In genomic region chr13:50341526-50341925, GRCh38 we compare ENCODE assay signal across 27 cellular contexts.
"Had no signal": no experiment of that assay in that cellular context is flagged by ENCODE, and none has a peak within 500 bp of the region (broad histone marks: within the 10 kb centered on the region; RNA-seq: fewer than 3 reads in every experiment).

No MANE protein-coding gene starts in this region.

- H3K27me3 ChIP-seq: dorsolateral prefrontal cortex, gastroesophageal sphincter, heart right ventricle, left lung, neutrophil, pancreas, right lobe of liver, tibial nerve, upper lobe of left lung had no signal

- DNase-seq: dorsolateral prefrontal cortex; effector CD4-positive, alpha-beta T cell; foreskin keratinocyte; hippocampal formation; left lung; mesenchymal stem cell; mucosa of descending colon; naive thymus-derived CD4-positive, alpha-beta T cell; nephron progenitor cell; pancreas; retina; right lobe of liver; stimulated activated CD4-positive, alpha-beta T cell treated with anti-CD3 and anti-CD28 coated beads, Interleukin-12 subunit alpha, Interleukin-12 subunit beta, amount 100 ng/mL, for 4 hours; stimulated activated CD4-positive, alpha-beta T cell treated with anti-CD3 and anti-CD28 coated beads, Interleukin-1b, Interleukin-23, amount 100 ng/mL, for 48 hours; stimulated activated CD4-positive, alpha-beta T cell treated with anti-CD3 and anti-CD28 coated beads, Interleukin-4, amount 100 ng/mL, for 1 hour; upper lobe of left lung had no signal

- H3K9me3 Mint-ChIP-seq: stimulated activated effector memory CD8-positive, alpha-beta T cell treated with anti-CD3 and anti-CD28 coated beads, Interleukin-12 subunit alpha, Interleukin-12 subunit beta, amount 100 ng/mL, for 72 hours; stimulated activated naive CD8-positive, alpha-beta T cell treated with anti-CD3 and anti-CD28 coated beads, Interleukin-15, Interleukin-2, amounts not matched to agents 100 ng/mL and 50 ng/mL, for 24 hours had no signal

- H3K4me3 Mint-ChIP-seq: mesothelial cell of epicardium; naive thymus-derived CD4-positive, alpha-beta T cell; nephron progenitor cell; stimulated activated effector memory CD8-positive, alpha-beta T cell treated with anti-CD3 and anti-CD28 coated beads, Interleukin-12 subunit alpha, Interleukin-12 subunit beta, amount 100 ng/mL, for 72 hours; stimulated activated naive CD8-positive, alpha-beta T cell treated with anti-CD3 and anti-CD28 coated beads, Interleukin-15, Interleukin-2, amounts not matched to agents 100 ng/mL and 50 ng/mL, for 24 hours had no signal

- H3K9me3 ChIP-seq: gastroesophageal sphincter, left lung, mucosa of descending colon, neutrophil, pancreas, right lobe of liver, thoracic aorta, tibial nerve, upper lobe of left lung had no signal

- H3K36me3 ChIP-seq: gastroesophageal sphincter, heart right ventricle, left lung, neutrophil, pancreas, right lobe of liver, thoracic aorta, tibial nerve, upper lobe of left lung had no signal

- H3K36me3 Mint-ChIP-seq: mesothelial cell of epicardium; stimulated activated effector memory CD8-positive, alpha-beta T cell treated with anti-CD3 and anti-CD28 coated beads, Interleukin-12 subunit alpha, Interleukin-12 subunit beta, amount 100 ng/mL, for 72 hours had no signal

- ATAC-seq: esophagus mucosa; foreskin keratinocyte; left lung; mucosa of descending colon; naive thymus-derived CD4-positive, alpha-beta T cell; pancreas; right lobe of liver; stimulated activated effector memory CD8-positive, alpha-beta T cell treated with anti-CD3 and anti-CD28 coated beads, Interleukin-12 subunit alpha, Interleukin-12 subunit beta, amount 100 ng/mL, for 72 hours had no signal

- H3K4me3 ChIP-seq: dorsolateral prefrontal cortex, gastroesophageal sphincter, heart right ventricle, left lung, mucosa of descending colon, pancreas, right lobe of liver, smooth muscle cell, thoracic aorta, tibial nerve, upper lobe of left lung had no signal

- H3K27ac Mint-ChIP-seq: mesothelial cell of epicardium; naive thymus-derived CD4-positive, alpha-beta T cell; nephron progenitor cell; stimulated activated effector memory CD8-positive, alpha-beta T cell treated with anti-CD3 and anti-CD28 coated beads, Interleukin-12 subunit alpha, Interleukin-12 subunit beta, amount 100 ng/mL, for 72 hours; stimulated activated naive CD8-positive, alpha-beta T cell treated with anti-CD3 and anti-CD28 coated beads, Interleukin-15, Interleukin-2, amounts not matched to agents 100 ng/mL and 50 ng/mL, for 24 hours had no signal

- H3K27ac ChIP-seq: dorsolateral prefrontal cortex, epithelial cell of prostate, foreskin keratinocyte, gastroesophageal sphincter, heart right ventricle, left lung, neutrophil, pancreas, right lobe of liver, thoracic aorta, upper lobe of left lung had no signal

- H3K4me1 Mint-ChIP-seq: mesothelial cell of epicardium had no signal

- H3K4me1 ChIP-seq: foreskin keratinocyte, left lung, pancreas, right lobe of liver, upper lobe of left lung had no signal
